In genomic region chr13:49791753-49792549, GRCh38 we compare ENCODE assay signal across 8 cellular contexts. TPM values are rescaled to one million over a fixed set of nuclear protein-coding genes. Genes with fewer than 3 reads are reported as not detected.
DNase-seq lines count a peak whose midpoint lies in the region; ATAC-seq and TF ChIP-seq lines count a peak whose summit lies in the region.

No MANE protein-coding gene starts in this region.

- ATAC-seq in GM18867 (IDR thresholded peaks at IDR 0.05; ENCODE audit: unreplicated experiment) (peak; percentile 24), HG03103 (IDR thresholded peaks at IDR 0.05; ENCODE audit: low read depth, unreplicated experiment) (peak; percentile 17), RWPE2 (ENCODE audit: low read depth) (peak; percentile 9), gastroesophageal sphincter (peak; percentile 40), omental fat pad (ENCODE audit: low FRiP score) (peak; percentile 21)

- DNase-seq in AG08395 (ENCODE audit: low spot score) (peak; percentile 46), RWPE2 (ENCODE audit: low spot score) (no peak), omental fat pad (ENCODE audit: low spot score) (no peak), transverse colon (peak; percentile 58)
- DNase-seq in activated naive CD4-positive, alpha-beta T cell treated with Interleukin-2 at 50 U/mL for 16 hours: peak; percentile 64

- in situ Hi-C loops in transverse colon (cut with MboI; ENCODE audit: low pct_ligation_motif_present in 1 of 4, low pct_unique_long_range_greater_than_20kb in 1 of 4, low sequenced_read_pairs in 3 of 4): no loop called here

- H3K27me3 ChIP-seq in RWPE2 (ENCODE audit: insufficient read depth, poor library complexity, severe bottlenecking): no peaks in the 10 kb centered on the region
- no peaks in the 10 kb centered on the region for H3K27me3 ChIP-seq in gastroesophageal sphincter
- no peaks in the 10 kb centered on the region for H3K27me3 ChIP-seq in transverse colon

- H3K9me3 ChIP-seq in RWPE2 (ENCODE audit: severe bottlenecking): no peaks in the 10 kb centered on the region
- no peaks in the 10 kb centered on the region for H3K9me3 ChIP-seq in gastroesophageal sphincter
- H3K9me3 ChIP-seq in transverse colon: no peaks in the 10 kb centered on the region

- intact Hi-C loops in transverse colon (cut with DNase I; ENCODE audit: low total_unique reads): no loop called here

- H3K27ac ChIP-seq in RWPE2 (ENCODE audit: poor library complexity, severe bottlenecking) (peak overlapping the region; percentile 88), gastroesophageal sphincter (peak overlapping the region; percentile 78 to 97 (median 96)), transverse colon (peak overlapping the region; percentile 91 to 97 (median 95))

- H3K4me3 ChIP-seq in RWPE2 (ENCODE audit: severe bottlenecking): peak overlapping the region; percentile 53
- H3K4me3 ChIP-seq in gastroesophageal sphincter: peak overlapping the region; percentile 84 to 97
- peak overlapping the region; percentile 62 to 98 (median 88) for H3K4me3 ChIP-seq in transverse colon

- TF ChIP-seq EP300 in gastroesophageal sphincter (IDR thresholded peaks at IDR 0.05): no peak
- no peak for TF ChIP-seq EP300 in transverse colon (IDR thresholded peaks at IDR 0.05; ENCODE audit: low read depth)

- TF ChIP-seq POLR2A in gastroesophageal sphincter (IDR thresholded peaks at IDR 0.05) (peak in 1 of 2 donors; percentile 39), transverse colon (IDR thresholded peaks at IDR 0.05) (no peak)

- H3K36me3 ChIP-seq in RWPE2 (ENCODE audit: low read depth): 0 out of 2 replicates have a peak, but pooled peaks cover 3% of the 10 kb centered on the region
- no peaks in the 10 kb centered on the region for H3K36me3 ChIP-seq in gastroesophageal sphincter
- no peaks in the 10 kb centered on the region for H3K36me3 ChIP-seq in transverse colon

- no peak for TF ChIP-seq CTCF in RWPE2 (IDR thresholded peaks at IDR 0.05; ENCODE audit: poor library complexity, severe bottlenecking)
- TF ChIP-seq CTCF in gastroesophageal sphincter (IDR thresholded peaks at IDR 0.05): no peak
- TF ChIP-seq CTCF in omental fat pad (IDR thresholded peaks at IDR 0.05): no peak
- TF ChIP-seq CTCF in transverse colon (IDR thresholded peaks at IDR 0.05): no peak

- WGBS in gastroesophageal sphincter (ENCODE audit: low coverage in 1 of 2), 2 donors: 0% methylated on average over 5 of the region's 97 CpGs; no CpG with 5 or more reads in 1 of the 2 donors
- 0 to 1% methylated on average over 2 to 73 of the region's 97 CpGs for WGBS in transverse colon (ENCODE audit: low coverage in 1 of 2), 2 donors

- H3K4me1 ChIP-seq in RWPE2 (ENCODE audit: insufficient read depth, poor library complexity, severe bottlenecking): no peaks in the 10 kb centered on the region
- peaks cover 0 to 43% (median 10%) of the 10 kb centered on the region in 3 donors for H3K4me1 ChIP-seq in gastroesophageal sphincter
- peaks cover 8 to 35% (median 17%) of the 10 kb centered on the region in 4 donors for H3K4me1 ChIP-seq in transverse colon

RNA-seq across cellular contexts. Expression of gene KPNA3, which starts 0.5 kb away (rescaled TPM):
- total RNA-seq in gastroesophageal sphincter (10 to 100 TPM; 41.2 to 67.5 (median 55.8) TPM), omental fat pad (10 to 100 TPM; 25.1 to 31.8 (median 27.6) TPM), transverse colon (10 to 100 TPM; 23.1 to 29.2 (median 24.9) TPM)

Comparison
In these comparisons a context has a peak if more than half of its experiments do, and no peak if none do; other contexts are left out.
1. DNase-seq: peak in AG08395 (single experiment), activated naive CD4-positive, alpha-beta T cell treated with Interleukin-2 at 50 U/mL for 16 hours (single experiment) and transverse colon (single experiment); none in RWPE2 (single experiment) and omental fat pad (single experiment).
2. Peak in every context shown above with its lines, with median percentiles within 50 percentile points of each other: ATAC-seq, H3K27ac ChIP-seq and H3K4me3 ChIP-seq.